Comparison of ENCODE assay signal across 36 cellular contexts in genomic region chr7:139152149-139152548, GRCh38.
"Had no signal": no experiment of that assay in that cellular context is flagged by ENCODE, and none has a peak within 500 bp of the region (broad histone marks: within the 10 kb centered on the region; RNA-seq: fewer than 3 reads in every experiment).

No MANE protein-coding gene starts in this region.

- H3K36me3 ChIP-seq: MG63 had no signal

- H3K4me3 ChIP-seq: MG63 had no signal

- DNase-seq: Karpas-422, Kasumi-1, MG63, MM.1S, MV-4-11, NCI-H1048, NCI-H1092, NCI-H1092 treated with DMSO at 0.1 percent for 48 hours, NCI-H1105, NCI-H1105 treated with DMSO at 0.1 percent for 48 hours, NCI-H1417, NCI-H1417 treated with DMSO at 0.1 percent for 48 hours, NCI-H1436, NCI-H146, NCI-H1694, NCI-H1694 treated with DMSO at 0.1 percent for 48 hours, NCI-H187, NCI-H187 treated with DMSO at 0.1 percent for 48 hours, NCI-H1930, NCI-H2029, NCI-H2029 treated with DMSO at 0.1 percent for 48 hours, NCI-H2081, NCI-H2081 treated with DMSO at 0.1 percent for 48 hours, NCI-H2107, NCI-H2171, NCI-H2171 treated with DMSO at 0.1 percent for 48 hours, NCI-H2227 treated with DMSO at 0.1 percent for 48 hours, NCI-H226, NCI-H345, NCI-H446, NCI-H446 treated with DMSO at 0.1 percent for 48 hours, NCI-H510A, NCI-H510A treated with DMSO at 0.1 percent for 48 hours, NCI-H524, NCI-H524 treated with DMSO at 0.1 percent for 48 hours, NCI-H526 had no signal

- H3K9me3 ChIP-seq: MG63 had no signal

- H3K27me3 ChIP-seq: MG63 had no signal
